19 cellular contexts compared by ENCODE assay signal in genomic region chr20:53757472-53757913, GRCh38.
DNase-seq lines count a peak whose midpoint lies in the region; ATAC-seq, FAIRE-seq and TF ChIP-seq lines count a peak whose summit lies in the region.
"Had no signal": no experiment of that assay in that cellular context is flagged by ENCODE, and none has a peak within 500 bp of the region (broad histone marks: within the 10 kb centered on the region; RNA-seq: fewer than 3 reads in every experiment).

No MANE protein-coding gene starts in this region.

- H3K4me3 ChIP-seq in astrocyte (ENCODE audit: insufficient read depth, low read depth, low read length), result no peak overlapping the region
- H3K4me3 ChIP-seq: colonic mucosa, PC-9, psoas muscle had no signal

- H3K23me2 ChIP-seq in H9 (ENCODE audit: insufficient read length, low read depth, low read length, poor library complexity, severe bottlenecking), result no peaks in the 10 kb centered on the region

- H3K9ac ChIP-seq in H9 (ENCODE audit: extremely low read depth, insufficient read length, low read length) (no peak overlapping the region), astrocyte (ENCODE audit: low read length) (peak overlapping the region; percentile 43)

- no peak overlapping the region for H2BK15ac ChIP-seq in H9 (ENCODE audit: low read depth, low read length)

- no peak overlapping the region for H2BK12ac ChIP-seq in H9 (ENCODE audit: insufficient read length, low read depth, low read length)

- no peaks in the 10 kb centered on the region for H3K27me3 ChIP-seq in H9 (ENCODE audit: insufficient read depth, low read length)
- H3K27me3 ChIP-seq in astrocyte (ENCODE audit: insufficient read depth, low read length), result no peaks in the 10 kb centered on the region
- H3K27me3 ChIP-seq: colonic mucosa had no signal

- H3K36me3 ChIP-seq in astrocyte (ENCODE audit: insufficient read depth, low read length), result no peaks in the 10 kb centered on the region
- H3K36me3 ChIP-seq: colonic mucosa had no signal

- H3T11ph ChIP-seq in H9 (ENCODE audit: low read length), result no peak overlapping the region

- H3K4me2 ChIP-seq in H9 (ENCODE audit: insufficient read depth, insufficient read length, low read length) (no peak overlapping the region), astrocyte (ENCODE audit: low read length) (peak overlapping the region; percentile 66)
- H3K4me2 ChIP-seq: PC-9 had no signal

- H3K27me3 Mint-ChIP-seq in H9 (ENCODE audit: low read depth) (no peaks in the 10 kb centered on the region), astrocyte (ENCODE audit: low read depth, unreplicated experiment) (no peaks in the 10 kb centered on the region), WTC11 (ENCODE audit: low read depth) (no peaks in the 10 kb centered on the region; the same call in 1 of the 2 replicates)
- H3K27me3 Mint-ChIP-seq: activated CD8-positive, alpha-beta memory T cell treated with anti-CD3 and anti-CD28 coated beads, Interleukin-2, amount 10 ng/mL, durations not matched to agents 7 days and 5 days; IgD-negative memory B cell had no signal

- H3K56ac ChIP-seq in H9 (ENCODE audit: insufficient read length, low read depth, low read length), result no peak overlapping the region

- FAIRE-seq in astrocyte (lab: Jason Lieb, UNC), result no peak
- FAIRE-seq: GM18507 had no signal

- no peak overlapping the region for H2BK20ac ChIP-seq in H9 (ENCODE audit: low read depth, low read length, poor library complexity, severe bottlenecking)

- H3K36me3 Mint-ChIP-seq in H9 (ENCODE audit: insufficient read depth in 1 of 3, low read depth in 3 of 3), result no peaks in the 10 kb centered on the region
- H3K36me3 Mint-ChIP-seq in astrocyte (ENCODE audit: low read depth, unreplicated experiment), result no peaks in the 10 kb centered on the region
- H3K36me3 Mint-ChIP-seq in WTC11, result no peaks in the 10 kb centered on the region
- H3K36me3 Mint-ChIP-seq: activated CD8-positive, alpha-beta memory T cell treated with anti-CD3 and anti-CD28 coated beads, Interleukin-2, amount 10 ng/mL, durations not matched to agents 7 days and 5 days had no signal

- H3K4me3 Mint-ChIP-seq in H9 (no peak overlapping the region), astrocyte (ENCODE audit: unreplicated experiment) (no peak overlapping the region), WTC11 (no peak overlapping the region)
- H3K4me3 Mint-ChIP-seq: activated CD8-positive, alpha-beta memory T cell treated with anti-CD3 and anti-CD28 coated beads, Interleukin-2, amount 10 ng/mL, durations not matched to agents 7 days and 5 days; HFFc6; IgD-negative memory B cell had no signal

- CTCF ChIA-PET in WTC11 (lab: Charles Lee), result no interaction called here

- H3K4me1 ChIP-seq in H9 (ENCODE audit: insufficient read depth, low read length), result peaks cover 10% of the 10 kb centered on the region; the same call in 1 of the 2 replicates
- peaks cover 9% of the 10 kb centered on the region for H3K4me1 ChIP-seq in astrocyte (ENCODE audit: insufficient read depth, low read length)
- H3K4me1 ChIP-seq: psoas muscle had no signal

- no peak overlapping the region for H3K4ac ChIP-seq in H9 (ENCODE audit: low read depth, low read length)

- no peak overlapping the region for H2BK120ac ChIP-seq in H9 (ENCODE audit: low read depth, low read length, poor library complexity, severe bottlenecking)

- H2AFZ ChIP-seq in H9 (ENCODE audit: low read length) (no peak overlapping the region), astrocyte (ENCODE audit: low read depth, low read length) (peak overlapping the region; percentile 55)
- H2AFZ ChIP-seq: PC-9 had no signal

- H2BK5ac ChIP-seq in H9 (ENCODE audit: insufficient read length, low read length), result no peak overlapping the region

- H4K91ac ChIP-seq in H9 (ENCODE audit: insufficient read length, low read depth, low read length), result no peak overlapping the region

- H2AK5ac ChIP-seq in H9 (ENCODE audit: insufficient read length, low read length), result no peak overlapping the region

- ATAC-seq in WTC11, result no peak
- ATAC-seq: activated CD8-positive, alpha-beta memory T cell treated with anti-CD3 and anti-CD28 coated beads, Interleukin-2, amount 10 ng/mL, durations not matched to agents 7 days and 5 days; psoas muscle had no signal

- no CpG with 5 or more reads among the region's 18 CpGs for WGBS in H9 (ENCODE audit: extremely low coverage, insufficient read length, low lambda C conversion rate)

- H3K79me2 ChIP-seq in H9 (ENCODE audit: insufficient read depth, low read length), result no peaks in the 10 kb centered on the region
- no peaks in the 10 kb centered on the region for H3K79me2 ChIP-seq in astrocyte (ENCODE audit: insufficient read depth, low read length)

- no peaks in the 10 kb centered on the region for H3K79me1 ChIP-seq in H9 (ENCODE audit: insufficient read depth, low read depth, low read length, poor library complexity, severe bottlenecking)

- H4K20me1 ChIP-seq in H9 (ENCODE audit: control insufficient read depth, insufficient read depth, insufficient read length) (no peaks in the 10 kb centered on the region), astrocyte (ENCODE audit: insufficient read depth, low read length) (no peaks in the 10 kb centered on the region)

- POLR2A ChIA-PET in WTC11 (lab: Charles Lee), result no interaction called here

- H3K23ac ChIP-seq in H9 (ENCODE audit: insufficient read length, low read depth, low read length), result no peak overlapping the region

- H4K5ac ChIP-seq in H9 (ENCODE audit: insufficient read length, low read depth, low read length), result no peak overlapping the region

- H3K9me3 ChIP-seq in H9 (ENCODE audit: control insufficient read depth, low read depth, low read length), result no peaks in the 10 kb centered on the region
- no peaks in the 10 kb centered on the region for H3K9me3 ChIP-seq in astrocyte (ENCODE audit: insufficient read depth, low read depth, low read length)
- H3K9me3 ChIP-seq: colonic mucosa, psoas muscle had no signal

- H3K27ac ChIP-seq in H9 (ENCODE audit: insufficient read length, low read depth, low read length) (no peak overlapping the region), astrocyte (ENCODE audit: low read depth, low read length) (no peak overlapping the region)
- H3K27ac ChIP-seq: colonic mucosa, PC-9, psoas muscle had no signal

- peaks cover 35 to 36% of the 10 kb centered on the region in 2 experiments for H3K4me1 Mint-ChIP-seq in H9
- H3K4me1 Mint-ChIP-seq in astrocyte (ENCODE audit: low read depth, unreplicated experiment), result peaks cover 19% of the 10 kb centered on the region
- peaks cover 37% of the 10 kb centered on the region for H3K4me1 Mint-ChIP-seq in WTC11

- no peak overlapping the region for H3K14ac ChIP-seq in H9 (ENCODE audit: insufficient read depth, low read length)

- DNase-seq in Ammon's horn (ENCODE audit: low spot score), result peak; percentile 79
- no peak for DNase-seq in H9
- DNase-seq in astrocyte (ENCODE audit: low read depth), result no peak
- peak; percentile 57 for DNase-seq in mesenteric fat pad (ENCODE audit: low spot score)
- DNase-seq in NCI-H2196 treated with DMSO at 0.1 percent for 48 hours (lab: John Stamatoyannopoulos, UW; ENCODE audit: unreplicated experiment), result no peak
- no peak for DNase-seq in NOMO-1 (lab: John Stamatoyannopoulos, UW; ENCODE audit: unreplicated experiment in 2 of 2)
- DNase-seq in NCI-H2029 (lab: John Stamatoyannopoulos, UW), result no peak
- DNase-seq in WTC11 (ENCODE audit: low spot score), result no peak
- DNase-seq: activated CD8-positive, alpha-beta memory T cell treated with anti-CD3 and anti-CD28 coated beads, Interleukin-2, amount 10 ng/mL, durations not matched to agents 7 days and 5 days; activated gamma-delta T cell treated with Interleukin-2 at 50 U/mL for 16 hours; Calu3; colonic mucosa; HFFc6; kidney glomerular epithelial cell; MV-4-11; psoas muscle had no signal

- no peak overlapping the region for H3K18ac ChIP-seq in H9 (ENCODE audit: insufficient read length, low read depth, low read length)

- H3K27ac Mint-ChIP-seq in H9 (peak overlapping the region; percentile 23 to 57 (median 50); a peak in 4 of 7 replicates), astrocyte (ENCODE audit: unreplicated experiment) (no peak overlapping the region), WTC11 (no peak overlapping the region; the same call in 1 of the 2 replicates)
- H3K27ac Mint-ChIP-seq: activated CD8-positive, alpha-beta memory T cell treated with anti-CD3 and anti-CD28 coated beads, Interleukin-2, amount 10 ng/mL, durations not matched to agents 7 days and 5 days; HFFc6; IgD-negative memory B cell had no signal

- TF ChIP-seq CTCF in H9 (conservative IDR thresholded peaks at IDR 0.05) (no peak), astrocyte (IDR thresholded peaks at IDR 0.05; ENCODE audit: insufficient read depth, low read depth, low read length) (no peak), WTC11 (IDR thresholded peaks at IDR 0.05) (no peak)

- no peak overlapping the region for H4K8ac ChIP-seq in H9 (replicated peaks; ENCODE audit: insufficient read length, low read depth, low read length)

- H3K9me3 Mint-ChIP-seq in H9 (no peaks in the 10 kb centered on the region), astrocyte (ENCODE audit: unreplicated experiment) (no peaks in the 10 kb centered on the region), WTC11 (no peaks in the 10 kb centered on the region)
- H3K9me3 Mint-ChIP-seq: HFFc6, IgD-negative memory B cell had no signal

TF ChIP-seq in WTC11, 78 proteins besides CTCF, POLR2A, EP300 and RAD21:
- TF ChIP-seq GABPB1 (CRISPR knock-in tag; IDR thresholded peaks at IDR 0.05), result no peak
- no peak for TF ChIP-seq NFE2L1 (CRISPR knock-in tag; IDR thresholded peaks at IDR 0.05)
- no peak for TF ChIP-seq ZMAT4 (CRISPR knock-in tag; IDR thresholded peaks at IDR 0.05)
- no peak for TF ChIP-seq ZNF263 (CRISPR knock-in tag; IDR thresholded peaks at IDR 0.05; ENCODE audit: low read depth)
- no peak for TF ChIP-seq ZNF232 (CRISPR knock-in tag; IDR thresholded peaks at IDR 0.05)
- no peak for TF ChIP-seq ELF4 (CRISPR knock-in tag; IDR thresholded peaks at IDR 0.05; ENCODE audit: low read depth)
- TF ChIP-seq PRRX2 (CRISPR knock-in tag; IDR thresholded peaks at IDR 0.05), result no peak

Comparison
In these comparisons a context has a peak if more than half of its experiments do, and no peak if none do; other contexts are left out.
1. DNase-seq: peak in Ammon's horn (single experiment) and mesenteric fat pad (single experiment); none in H9 (single experiment), astrocyte (single experiment), NCI-H2196 treated with DMSO at 0.1 percent for 48 hours (single experiment), NOMO-1 (0 of 2), NCI-H2029 (single experiment) and WTC11 (single experiment).
2. H3K27ac Mint-ChIP-seq: peak in H9 (3 of 3); none in astrocyte (single experiment) and WTC11 (single experiment).